In the genomic region with DNA sequence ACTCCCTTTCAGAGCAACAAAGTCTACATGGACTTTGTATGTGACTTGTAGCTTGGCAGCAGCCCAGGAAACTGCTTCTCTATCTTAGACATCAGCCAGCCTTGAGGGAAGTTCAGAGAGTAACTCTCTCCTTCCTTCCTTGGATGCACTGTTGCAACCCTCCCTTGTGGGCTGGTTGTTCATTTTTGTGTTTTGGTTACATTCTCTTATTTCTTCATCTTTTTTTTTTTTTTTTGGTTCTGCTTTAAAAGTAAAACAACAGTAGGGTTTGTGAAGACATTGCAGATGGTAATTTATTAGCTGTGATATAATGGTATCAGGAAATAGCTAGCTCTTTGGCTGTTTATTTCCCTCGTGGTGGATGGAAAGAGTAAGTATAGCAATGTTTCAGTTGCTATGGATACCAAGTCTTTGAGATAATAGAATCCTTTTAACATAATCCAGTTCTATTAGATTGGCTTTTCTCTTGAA, we compare ENCODE assay signal across 1 cellular context.
TF ChIP-seq lines count a peak whose summit lies in the region.

No MANE protein-coding gene starts in this region.

TF ChIP-seq in GM23338, 12 proteins besides CTCF, POLR2A, EP300 and RAD21 (continued from another document):
- TF ChIP-seq, protein P1, sequence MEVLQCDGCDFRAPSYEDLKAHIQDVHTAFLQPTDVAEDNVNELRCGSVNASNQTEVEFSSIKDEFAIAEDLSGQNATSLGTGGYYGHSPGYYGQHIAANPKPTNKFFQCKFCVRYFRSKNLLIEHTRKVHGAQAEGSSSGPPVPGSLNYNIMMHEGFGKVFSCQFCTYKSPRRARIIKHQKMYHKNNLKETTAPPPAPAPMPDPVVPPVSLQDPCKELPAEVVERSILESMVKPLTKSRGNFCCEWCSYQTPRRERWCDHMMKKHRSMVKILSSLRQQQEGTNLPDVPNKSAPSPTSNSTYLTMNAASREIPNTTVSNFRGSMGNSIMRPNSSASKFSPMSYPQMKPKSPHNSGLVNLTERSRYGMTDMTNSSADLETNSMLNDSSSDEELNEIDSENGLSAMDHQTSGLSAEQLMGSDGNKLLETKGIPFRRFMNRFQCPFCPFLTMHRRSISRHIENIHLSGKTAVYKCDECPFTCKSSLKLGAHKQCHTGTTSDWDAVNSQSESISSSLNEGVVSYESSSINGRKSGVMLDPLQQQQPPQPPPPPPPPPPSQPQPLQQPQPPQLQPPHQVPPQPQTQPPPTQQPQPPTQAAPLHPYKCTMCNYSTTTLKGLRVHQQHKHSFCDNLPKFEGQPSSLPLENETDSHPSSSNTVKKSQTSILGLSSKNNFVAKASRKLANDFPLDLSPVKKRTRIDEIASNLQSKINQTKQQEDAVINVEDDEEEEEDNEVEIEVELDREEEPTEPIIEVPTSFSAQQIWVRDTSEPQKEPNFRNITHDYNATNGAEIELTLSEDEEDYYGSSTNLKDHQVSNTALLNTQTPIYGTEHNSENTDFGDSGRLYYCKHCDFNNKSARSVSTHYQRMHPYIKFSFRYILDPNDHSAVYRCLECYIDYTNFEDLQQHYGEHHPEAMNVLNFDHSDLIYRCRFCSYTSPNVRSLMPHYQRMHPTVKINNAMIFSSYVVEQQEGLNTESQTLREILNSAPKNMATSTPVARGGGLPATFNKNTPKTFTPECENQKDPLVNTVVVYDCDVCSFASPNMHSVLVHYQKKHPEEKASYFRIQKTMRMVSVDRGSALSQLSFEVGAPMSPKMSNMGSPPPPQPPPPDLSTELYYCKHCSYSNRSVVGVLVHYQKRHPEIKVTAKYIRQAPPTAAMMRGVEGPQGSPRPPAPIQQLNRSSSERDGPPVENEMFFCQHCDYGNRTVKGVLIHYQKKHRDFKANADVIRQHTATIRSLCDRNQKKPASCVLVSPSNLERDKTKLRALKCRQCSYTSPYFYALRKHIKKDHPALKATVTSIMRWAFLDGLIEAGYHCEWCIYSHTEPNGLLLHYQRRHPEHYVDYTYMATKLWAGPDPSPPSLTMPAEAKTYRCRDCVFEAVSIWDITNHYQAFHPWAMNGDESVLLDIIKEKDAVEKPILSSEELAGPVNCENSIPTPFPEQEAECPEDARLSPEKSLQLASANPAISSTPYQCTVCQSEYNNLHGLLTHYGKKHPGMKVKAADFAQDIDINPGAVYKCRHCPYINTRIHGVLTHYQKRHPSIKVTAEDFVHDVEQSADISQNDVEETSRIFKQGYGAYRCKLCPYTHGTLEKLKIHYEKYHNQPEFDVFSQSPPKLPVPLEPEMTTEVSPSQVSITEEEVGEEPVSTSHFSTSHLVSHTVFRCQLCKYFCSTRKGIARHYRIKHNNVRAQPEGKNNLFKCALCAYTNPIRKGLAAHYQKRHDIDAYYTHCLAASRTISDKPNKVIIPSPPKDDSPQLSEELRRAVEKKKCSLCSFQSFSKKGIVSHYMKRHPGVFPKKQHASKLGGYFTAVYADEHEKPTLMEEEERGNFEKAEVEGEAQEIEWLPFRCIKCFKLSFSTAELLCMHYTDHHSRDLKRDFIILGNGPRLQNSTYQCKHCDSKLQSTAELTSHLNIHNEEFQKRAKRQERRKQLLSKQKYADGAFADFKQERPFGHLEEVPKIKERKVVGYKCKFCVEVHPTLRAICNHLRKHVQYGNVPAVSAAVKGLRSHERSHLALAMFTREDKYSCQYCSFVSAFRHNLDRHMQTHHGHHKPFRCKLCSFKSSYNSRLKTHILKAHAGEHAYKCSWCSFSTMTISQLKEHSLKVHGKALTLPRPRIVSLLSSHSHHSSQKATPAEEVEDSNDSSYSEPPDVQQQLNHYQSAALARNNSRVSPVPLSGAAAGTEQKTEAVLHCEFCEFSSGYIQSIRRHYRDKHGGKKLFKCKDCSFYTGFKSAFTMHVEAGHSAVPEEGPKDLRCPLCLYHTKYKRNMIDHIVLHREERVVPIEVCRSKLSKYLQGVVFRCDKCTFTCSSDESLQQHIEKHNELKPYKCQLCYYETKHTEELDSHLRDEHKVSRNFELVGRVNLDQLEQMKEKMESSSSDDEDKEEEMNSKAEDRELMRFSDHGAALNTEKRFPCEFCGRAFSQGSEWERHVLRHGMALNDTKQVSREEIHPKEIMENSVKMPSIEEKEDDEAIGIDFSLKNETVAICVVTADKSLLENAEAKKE (CRISPR knock-in tag; IDR thresholded peaks at IDR 0.05): no peak
